1 cellular context compared by ENCODE assay signal in genomic region chr22:31139866-31140716, GRCh38.
TF ChIP-seq lines count a peak whose summit lies in the region.

A gene with protein sequence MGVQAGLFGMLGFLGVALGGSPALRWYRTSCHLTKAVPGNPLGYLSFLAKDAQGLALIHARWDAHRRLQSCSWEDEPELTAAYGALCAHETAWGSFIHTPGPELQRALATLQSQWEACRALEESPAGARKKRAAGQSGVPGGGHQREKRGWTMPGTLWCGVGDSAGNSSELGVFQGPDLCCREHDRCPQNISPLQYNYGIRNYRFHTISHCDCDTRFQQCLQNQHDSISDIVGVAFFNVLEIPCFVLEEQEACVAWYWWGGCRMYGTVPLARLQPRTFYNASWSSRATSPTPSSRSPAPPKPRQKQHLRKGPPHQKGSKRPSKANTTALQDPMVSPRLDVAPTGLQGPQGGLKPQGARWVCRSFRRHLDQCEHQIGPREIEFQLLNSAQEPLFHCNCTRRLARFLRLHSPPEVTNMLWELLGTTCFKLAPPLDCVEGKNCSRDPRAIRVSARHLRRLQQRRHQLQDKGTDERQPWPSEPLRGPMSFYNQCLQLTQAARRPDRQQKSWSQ (minus strand): TSS chr22:31140508. CDS start chr22:31140354, 154 bp downstream.

TF ChIP-seq in H1, 55 proteins besides CTCF, POLR2A, EP300 and RAD21 (continued from another document):
- TF ChIP-seq USF2 (IDR thresholded peaks at IDR 0.05; ENCODE audit: low read length) (no peak), RNF2 (IDR thresholded peaks at IDR 0.05; ENCODE audit: borderline replicate concordance, low read depth, low read length, missing control alignments, poor library complexity, severe bottlenecking) (no peak), BCL11A (IDR thresholded peaks at IDR 0.05; ENCODE audit: low read depth in 2 of 2, low read length in 2 of 2) (no peak), NRF1 (IDR thresholded peaks at IDR 0.05; ENCODE audit: low read depth, low read length) (no peak), CREB1 (IDR thresholded peaks at IDR 0.05) (no peak), YY1 (IDR thresholded peaks at IDR 0.05; ENCODE audit: low read depth, low read length) (no peak), GTF2F1 (IDR thresholded peaks at IDR 0.05; ENCODE audit: borderline replicate concordance, low read depth, low read length) (no peak), RBBP5 (IDR thresholded peaks at IDR 0.05; ENCODE audit: borderline replicate concordance, low read depth, low read length) (no peak), RFX5 (IDR thresholded peaks at IDR 0.05; ENCODE audit: borderline replicate concordance, low read depth, low read length) (no peak), PHF8 (conservative IDR thresholded peaks at IDR 0.05; ENCODE audit: low read depth, low read length) (no peak; the same call in 1 of the 2 replicates), RXRA (IDR thresholded peaks at IDR 0.05; ENCODE audit: insufficient read depth, low read depth, low read length) (no peak), BRCA1 (IDR thresholded peaks at IDR 0.05; ENCODE audit: low read depth, low read length) (no peak), ASH2L (IDR thresholded peaks at IDR 0.05; ENCODE audit: low read length) (peak; percentile 34), EGR1 (IDR thresholded peaks at IDR 0.05; ENCODE audit: borderline replicate concordance, low read depth, low read length) (no peak), EZH2 (IDR thresholded peaks at IDR 0.05; ENCODE audit: low read depth, low read length, severe bottlenecking) (no peak), SIN3A (conservative IDR thresholded peaks at IDR 0.05 in 1 of 2, IDR thresholded peaks at IDR 0.05 in 1 of 2; ENCODE audit: low read depth in 1 of 2, low read length in 2 of 2) (no peak; a peak in 1 of 4 replicates), SUZ12 (IDR thresholded peaks at IDR 0.05; ENCODE audit: low read length) (no peak), FOSL1 (IDR thresholded peaks at IDR 0.05; ENCODE audit: insufficient read depth, low read depth, low read length) (no peak), TAF7 (optimal IDR thresholded peaks at IDR 0.05; ENCODE audit: borderline replicate concordance, low read depth, low read length) (peak; percentile 75), KDM4A (IDR thresholded peaks at IDR 0.05; ENCODE audit: low read depth, low read length, severe bottlenecking) (peak; percentile 43), SRF (IDR thresholded peaks at IDR 0.05; ENCODE audit: low read depth, low read length) (no peak), CHD2 (IDR thresholded peaks at IDR 0.05; ENCODE audit: low read length) (no peak), CBX5 (IDR thresholded peaks at IDR 0.05; ENCODE audit: low read depth, low read length) (no peak), CHD1 (IDR thresholded peaks at IDR 0.05; ENCODE audit: low read depth, low read length) (no peak), JUN (IDR thresholded peaks at IDR 0.05; ENCODE audit: low read depth, low read length) (no peak), HDAC6 (IDR thresholded peaks at IDR 0.05; ENCODE audit: low read depth, low read length) (no peak), TBP (IDR thresholded peaks at IDR 0.05; ENCODE audit: low read depth, low read length) (peak; percentile 62; the same call in 1 of the 2 replicates), MAFK (IDR thresholded peaks at IDR 0.05; ENCODE audit: low read depth, low read length) (no peak), SP2 (IDR thresholded peaks at IDR 0.05; ENCODE audit: low read length) (no peak), TEAD4 (IDR thresholded peaks at IDR 0.05; ENCODE audit: low read depth, low read length) (no peak), ZNF274 (IDR thresholded peaks at IDR 0.05; ENCODE audit: borderline replicate concordance, extremely low read depth, low read length) (no peak), ATF3 (IDR thresholded peaks at IDR 0.05; ENCODE audit: insufficient read depth, low read depth, low read length) (no peak), KDM5A (IDR thresholded peaks at IDR 0.05; ENCODE audit: low read length) (no peak; the same call in 1 of the 2 replicates), SIX5 (IDR thresholded peaks at IDR 0.05; ENCODE audit: low read depth, low read length) (no peak), SAP30 (IDR thresholded peaks at IDR 0.05; ENCODE audit: insufficient read depth, insufficient replicate concordance, low read length) (no peak), CBX8 (IDR thresholded peaks at IDR 0.05; ENCODE audit: borderline replicate concordance, low read depth, low read length) (no peak), KDM1A (IDR thresholded peaks at IDR 0.05; ENCODE audit: borderline replicate concordance, low read length) (0 out of 2 replicates have a peak, but pooled peaks have one; percentile 21), TAF1 (IDR thresholded peaks at IDR 0.05; ENCODE audit: low read depth, low read length) (peak; percentile 76; the same call in 1 of the 2 replicates), GABPA (IDR thresholded peaks at IDR 0.05; ENCODE audit: borderline replicate concordance, insufficient read depth, low read length) (0 out of 2 replicates have a peak, but pooled peaks have one; percentile 50), JUND (IDR thresholded peaks at IDR 0.05; ENCODE audit: low read length) (no peak), CEBPB (IDR thresholded peaks at IDR 0.05; ENCODE audit: low read depth, low read length) (no peak), CTBP2 (IDR thresholded peaks at IDR 0.05; ENCODE audit: borderline replicate concordance, insufficient read depth, insufficient read length, low read length) (peak; percentile 78), NANOG (IDR thresholded peaks at IDR 0.05; ENCODE audit: insufficient read depth, low read depth, low read length, poor library complexity, severe bottlenecking) (no peak), HDAC2 (IDR thresholded peaks at IDR 0.05; ENCODE audit: borderline replicate concordance in 1 of 2, low read depth in 2 of 2, low read length in 2 of 2) (no peak), SP4 (IDR thresholded peaks at IDR 0.05; ENCODE audit: low read length) (no peak), POU5F1 (IDR thresholded peaks at IDR 0.05; ENCODE audit: low read depth, low read length) (no peak), SP1 (IDR thresholded peaks at IDR 0.05; ENCODE audit: low read depth, low read length) (peak; percentile 82)
- TF ChIP-seq, protein P1, sequence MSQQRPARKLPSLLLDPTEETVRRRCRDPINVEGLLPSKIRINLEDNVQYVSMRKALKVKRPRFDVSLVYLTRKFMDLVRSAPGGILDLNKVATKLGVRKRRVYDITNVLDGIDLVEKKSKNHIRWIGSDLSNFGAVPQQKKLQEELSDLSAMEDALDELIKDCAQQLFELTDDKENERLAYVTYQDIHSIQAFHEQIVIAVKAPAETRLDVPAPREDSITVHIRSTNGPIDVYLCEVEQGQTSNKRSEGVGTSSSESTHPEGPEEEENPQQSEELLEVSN (IDR thresholded peaks at IDR 0.05), result no peak
- TF ChIP-seq, protein P2, sequence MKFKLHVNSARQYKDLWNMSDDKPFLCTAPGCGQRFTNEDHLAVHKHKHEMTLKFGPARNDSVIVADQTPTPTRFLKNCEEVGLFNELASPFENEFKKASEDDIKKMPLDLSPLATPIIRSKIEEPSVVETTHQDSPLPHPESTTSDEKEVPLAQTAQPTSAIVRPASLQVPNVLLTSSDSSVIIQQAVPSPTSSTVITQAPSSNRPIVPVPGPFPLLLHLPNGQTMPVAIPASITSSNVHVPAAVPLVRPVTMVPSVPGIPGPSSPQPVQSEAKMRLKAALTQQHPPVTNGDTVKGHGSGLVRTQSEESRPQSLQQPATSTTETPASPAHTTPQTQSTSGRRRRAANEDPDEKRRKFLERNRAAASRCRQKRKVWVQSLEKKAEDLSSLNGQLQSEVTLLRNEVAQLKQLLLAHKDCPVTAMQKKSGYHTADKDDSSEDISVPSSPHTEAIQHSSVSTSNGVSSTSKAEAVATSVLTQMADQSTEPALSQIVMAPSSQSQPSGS (IDR thresholded peaks at IDR 0.05; ENCODE audit: low read length), result no peak
- TF ChIP-seq, protein P3, sequence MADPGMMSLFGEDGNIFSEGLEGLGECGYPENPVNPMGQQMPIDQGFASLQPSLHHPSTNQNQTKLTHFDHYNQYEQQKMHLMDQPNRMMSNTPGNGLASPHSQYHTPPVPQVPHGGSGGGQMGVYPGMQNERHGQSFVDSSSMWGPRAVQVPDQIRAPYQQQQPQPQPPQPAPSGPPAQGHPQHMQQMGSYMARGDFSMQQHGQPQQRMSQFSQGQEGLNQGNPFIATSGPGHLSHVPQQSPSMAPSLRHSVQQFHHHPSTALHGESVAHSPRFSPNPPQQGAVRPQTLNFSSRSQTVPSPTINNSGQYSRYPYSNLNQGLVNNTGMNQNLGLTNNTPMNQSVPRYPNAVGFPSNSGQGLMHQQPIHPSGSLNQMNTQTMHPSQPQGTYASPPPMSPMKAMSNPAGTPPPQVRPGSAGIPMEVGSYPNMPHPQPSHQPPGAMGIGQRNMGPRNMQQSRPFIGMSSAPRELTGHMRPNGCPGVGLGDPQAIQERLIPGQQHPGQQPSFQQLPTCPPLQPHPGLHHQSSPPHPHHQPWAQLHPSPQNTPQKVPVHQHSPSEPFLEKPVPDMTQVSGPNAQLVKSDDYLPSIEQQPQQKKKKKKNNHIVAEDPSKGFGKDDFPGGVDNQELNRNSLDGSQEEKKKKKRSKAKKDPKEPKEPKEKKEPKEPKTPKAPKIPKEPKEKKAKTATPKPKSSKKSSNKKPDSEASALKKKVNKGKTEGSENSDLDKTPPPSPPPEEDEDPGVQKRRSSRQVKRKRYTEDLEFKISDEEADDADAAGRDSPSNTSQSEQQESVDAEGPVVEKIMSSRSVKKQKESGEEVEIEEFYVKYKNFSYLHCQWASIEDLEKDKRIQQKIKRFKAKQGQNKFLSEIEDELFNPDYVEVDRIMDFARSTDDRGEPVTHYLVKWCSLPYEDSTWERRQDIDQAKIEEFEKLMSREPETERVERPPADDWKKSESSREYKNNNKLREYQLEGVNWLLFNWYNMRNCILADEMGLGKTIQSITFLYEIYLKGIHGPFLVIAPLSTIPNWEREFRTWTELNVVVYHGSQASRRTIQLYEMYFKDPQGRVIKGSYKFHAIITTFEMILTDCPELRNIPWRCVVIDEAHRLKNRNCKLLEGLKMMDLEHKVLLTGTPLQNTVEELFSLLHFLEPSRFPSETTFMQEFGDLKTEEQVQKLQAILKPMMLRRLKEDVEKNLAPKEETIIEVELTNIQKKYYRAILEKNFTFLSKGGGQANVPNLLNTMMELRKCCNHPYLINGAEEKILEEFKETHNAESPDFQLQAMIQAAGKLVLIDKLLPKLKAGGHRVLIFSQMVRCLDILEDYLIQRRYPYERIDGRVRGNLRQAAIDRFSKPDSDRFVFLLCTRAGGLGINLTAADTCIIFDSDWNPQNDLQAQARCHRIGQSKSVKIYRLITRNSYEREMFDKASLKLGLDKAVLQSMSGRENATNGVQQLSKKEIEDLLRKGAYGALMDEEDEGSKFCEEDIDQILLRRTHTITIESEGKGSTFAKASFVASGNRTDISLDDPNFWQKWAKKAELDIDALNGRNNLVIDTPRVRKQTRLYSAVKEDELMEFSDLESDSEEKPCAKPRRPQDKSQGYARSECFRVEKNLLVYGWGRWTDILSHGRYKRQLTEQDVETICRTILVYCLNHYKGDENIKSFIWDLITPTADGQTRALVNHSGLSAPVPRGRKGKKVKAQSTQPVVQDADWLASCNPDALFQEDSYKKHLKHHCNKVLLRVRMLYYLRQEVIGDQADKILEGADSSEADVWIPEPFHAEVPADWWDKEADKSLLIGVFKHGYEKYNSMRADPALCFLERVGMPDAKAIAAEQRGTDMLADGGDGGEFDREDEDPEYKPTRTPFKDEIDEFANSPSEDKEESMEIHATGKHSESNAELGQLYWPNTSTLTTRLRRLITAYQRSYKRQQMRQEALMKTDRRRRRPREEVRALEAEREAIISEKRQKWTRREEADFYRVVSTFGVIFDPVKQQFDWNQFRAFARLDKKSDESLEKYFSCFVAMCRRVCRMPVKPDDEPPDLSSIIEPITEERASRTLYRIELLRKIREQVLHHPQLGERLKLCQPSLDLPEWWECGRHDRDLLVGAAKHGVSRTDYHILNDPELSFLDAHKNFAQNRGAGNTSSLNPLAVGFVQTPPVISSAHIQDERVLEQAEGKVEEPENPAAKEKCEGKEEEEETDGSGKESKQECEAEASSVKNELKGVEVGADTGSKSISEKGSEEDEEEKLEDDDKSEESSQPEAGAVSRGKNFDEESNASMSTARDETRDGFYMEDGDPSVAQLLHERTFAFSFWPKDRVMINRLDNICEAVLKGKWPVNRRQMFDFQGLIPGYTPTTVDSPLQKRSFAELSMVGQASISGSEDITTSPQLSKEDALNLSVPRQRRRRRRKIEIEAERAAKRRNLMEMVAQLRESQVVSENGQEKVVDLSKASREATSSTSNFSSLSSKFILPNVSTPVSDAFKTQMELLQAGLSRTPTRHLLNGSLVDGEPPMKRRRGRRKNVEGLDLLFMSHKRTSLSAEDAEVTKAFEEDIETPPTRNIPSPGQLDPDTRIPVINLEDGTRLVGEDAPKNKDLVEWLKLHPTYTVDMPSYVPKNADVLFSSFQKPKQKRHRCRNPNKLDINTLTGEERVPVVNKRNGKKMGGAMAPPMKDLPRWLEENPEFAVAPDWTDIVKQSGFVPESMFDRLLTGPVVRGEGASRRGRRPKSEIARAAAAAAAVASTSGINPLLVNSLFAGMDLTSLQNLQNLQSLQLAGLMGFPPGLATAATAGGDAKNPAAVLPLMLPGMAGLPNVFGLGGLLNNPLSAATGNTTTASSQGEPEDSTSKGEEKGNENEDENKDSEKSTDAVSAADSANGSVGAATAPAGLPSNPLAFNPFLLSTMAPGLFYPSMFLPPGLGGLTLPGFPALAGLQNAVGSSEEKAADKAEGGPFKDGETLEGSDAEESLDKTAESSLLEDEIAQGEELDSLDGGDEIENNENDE (IDR thresholded peaks at IDR 0.05; ENCODE audit: insufficient replicate concordance, low read length), result no peak
- TF ChIP-seq, protein P4, sequence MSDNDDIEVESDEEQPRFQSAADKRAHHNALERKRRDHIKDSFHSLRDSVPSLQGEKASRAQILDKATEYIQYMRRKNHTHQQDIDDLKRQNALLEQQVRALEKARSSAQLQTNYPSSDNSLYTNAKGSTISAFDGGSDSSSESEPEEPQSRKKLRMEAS (IDR thresholded peaks at IDR 0.05), result 0 out of 2 replicates have a peak, but pooled peaks have one; percentile 41
